ENCODE assay signal across 9 cellular contexts in genomic region chr15:50828610-50829206, GRCh38.
DNase-seq lines count a peak whose midpoint lies in the region; ATAC-seq and TF ChIP-seq lines count a peak whose summit lies in the region.
"Had no signal": no experiment of that assay in that cellular context is flagged by ENCODE, and none has a peak within 500 bp of the region (broad histone marks: within the 10 kb centered on the region; RNA-seq: fewer than 3 reads in every experiment).

No MANE protein-coding gene starts in this region.

- no peaks in the 10 kb centered on the region for H3K27me3 ChIP-seq in MG63
- no peaks in the 10 kb centered on the region for H3K27me3 ChIP-seq in mesendoderm (ENCODE audit: insufficient read depth, low read length, poor library complexity)

- TF ChIP-seq POLR2A in GM18505 (IDR thresholded peaks at IDR 0.05; ENCODE audit: borderline replicate concordance, extremely low read depth, insufficient read depth, insufficient read length): no peak

- H3K4me2 ChIP-seq in mesendoderm (ENCODE audit: low read length): no peak overlapping the region

- no peak overlapping the region for H3K18ac ChIP-seq in mesendoderm (ENCODE audit: low read length)

- DNase-seq in Ammon's horn (ENCODE audit: low spot score) (peak; percentile 3), MG63 (peak; percentile 57), choroid plexus epithelial cell (ENCODE audit: low read depth) (peak; percentile 93), mesendoderm (peak; percentile 60)
- DNase-seq: activated naive CD4-positive, alpha-beta T cell treated with anti-CD3 and anti-CD28 coated beads for 36 hours had no signal

- no peak for TF ChIP-seq CTCF in choroid plexus epithelial cell (conservative IDR thresholded peaks at IDR 0.05; ENCODE audit: low read depth, low read length)

- ATAC-seq in HG03139 (IDR thresholded peaks at IDR 0.05; ENCODE audit: unreplicated experiment) (no peak), HG03280 (IDR thresholded peaks at IDR 0.05; ENCODE audit: unreplicated experiment) (no peak), GM18505 (IDR thresholded peaks at IDR 0.05; ENCODE audit: unreplicated experiment) (no peak), HG03521 (IDR thresholded peaks at IDR 0.05; ENCODE audit: unreplicated experiment) (no peak)

- H4K8ac ChIP-seq in mesendoderm (ENCODE audit: low read depth, low read length): no peak overlapping the region

- no peak overlapping the region for H2BK15ac ChIP-seq in mesendoderm (replicated peaks; ENCODE audit: low read depth)

- no peaks in the 10 kb centered on the region for H3K79me2 ChIP-seq in mesendoderm (ENCODE audit: control insufficient read depth, insufficient read depth, low read length)

- no peak overlapping the region for H4K5ac ChIP-seq in mesendoderm (ENCODE audit: low read length)

- H2BK120ac ChIP-seq in mesendoderm (ENCODE audit: low read depth, low read length): no peak overlapping the region

- no peak overlapping the region for H3K4ac ChIP-seq in mesendoderm (ENCODE audit: low read depth, low read length)

- no peak overlapping the region for H2AK5ac ChIP-seq in mesendoderm (ENCODE audit: low read length)

- no peak overlapping the region for H2BK5ac ChIP-seq in mesendoderm (ENCODE audit: low read length)

- no peak overlapping the region for H3K56ac ChIP-seq in mesendoderm (ENCODE audit: low read length)

- H3K4me3 ChIP-seq in MG63 (no peak overlapping the region), choroid plexus epithelial cell (ENCODE audit: low read depth, low read length) (no peak overlapping the region), mesendoderm (ENCODE audit: low read length) (no peak overlapping the region)

- no peaks in the 10 kb centered on the region for H3K9me3 ChIP-seq in MG63

- H3K27ac ChIP-seq in mesendoderm (ENCODE audit: low read depth, low read length): no peak overlapping the region

- H3K79me1 ChIP-seq in mesendoderm (ENCODE audit: low read length): no peaks in the 10 kb centered on the region

- H3K4me1 ChIP-seq in mesendoderm (ENCODE audit: control insufficient read depth, low read depth, low read length): no peaks in the 10 kb centered on the region

- no peak overlapping the region for H3K23ac ChIP-seq in mesendoderm (ENCODE audit: low read length)

- no peak overlapping the region for H3K9ac ChIP-seq in mesendoderm (ENCODE audit: low read length)

- WGBS in mesendoderm (ENCODE audit: extremely low coverage, insufficient coverage, low lambda C conversion rate): no CpG with 5 or more reads among the region's 4 CpGs

- H3K36me3 ChIP-seq in MG63: no peaks in the 10 kb centered on the region
- H3K36me3 ChIP-seq in mesendoderm (ENCODE audit: control insufficient read depth, insufficient read depth, low read length): no peaks in the 10 kb centered on the region

Comparison
In these comparisons a context has a peak if more than half of its experiments do, and no peak if none do; other contexts are left out.
1. DNase-seq: peak in every context shown above with its lines; median percentile 93 in choroid plexus epithelial cell; 60 in mesendoderm; 57 in MG63; 3 in Ammon's horn.